20 cellular contexts compared by ENCODE assay signal in the genomic region with DNA sequence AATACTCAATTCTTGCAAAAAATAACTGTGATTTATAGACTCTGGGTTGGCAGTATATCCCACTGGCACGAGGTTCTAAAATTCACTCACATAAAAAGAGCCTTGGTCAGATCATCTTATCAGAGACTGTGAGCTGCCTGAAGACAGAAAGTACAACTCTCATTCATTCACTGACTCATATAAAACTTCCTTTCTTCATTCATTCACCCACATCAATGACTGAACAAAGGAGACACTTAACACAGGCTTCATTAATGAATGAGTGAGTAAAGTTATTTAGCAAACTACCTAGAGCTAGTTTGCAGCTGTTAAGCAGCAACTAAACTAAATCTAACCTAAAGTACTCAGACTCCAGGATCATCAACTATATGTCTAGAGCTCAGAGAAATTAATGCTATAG.
"Had no signal": no experiment of that assay in that cellular context is flagged by ENCODE, and none has a peak within 500 bp of the region (broad histone marks: within the 10 kb centered on the region; RNA-seq: fewer than 3 reads in every experiment).

No MANE protein-coding gene starts in this region.

- H3K27me3 ChIP-seq: heart left ventricle, right lobe of liver, spleen had no signal

- H3K4me3 Mint-ChIP-seq: endodermal cell; naive thymus-derived CD4-positive, alpha-beta T cell; nephron progenitor cell; stimulated activated memory B cell treated with anti-CD40 and anti-IgM and Interleukin-4, amounts not matched to agents 10 μg/mL and 1 μg/mL and 100 μg/mL, for 72 hours had no signal

- H3K27me3 Mint-ChIP-seq: naive thymus-derived CD4-positive, alpha-beta T cell; stimulated activated memory B cell treated with anti-CD40 and anti-IgM and Interleukin-4, amounts not matched to agents 10 μg/mL and 1 μg/mL and 100 μg/mL, for 72 hours had no signal

- FAIRE-seq: endothelial cell of umbilical vein, frontal cortex had no signal

- H3K27ac Mint-ChIP-seq: endodermal cell; naive thymus-derived CD4-positive, alpha-beta T cell; stimulated activated memory B cell treated with anti-CD40 and anti-IgM and Interleukin-4, amounts not matched to agents 10 μg/mL and 1 μg/mL and 100 μg/mL, for 72 hours had no signal

- H3K27ac ChIP-seq: coronary artery, heart left ventricle, parathyroid adenoma, prostate gland, right lobe of liver, spleen had no signal

- H3K4me1 ChIP-seq: parathyroid adenoma, prostate gland, right lobe of liver had no signal

- ATAC-seq: heart left ventricle; naive thymus-derived CD4-positive, alpha-beta T cell; right lobe of liver; stimulated activated memory B cell treated with anti-CD40 and anti-IgM and Interleukin-4, amounts not matched to agents 10 μg/mL and 1 μg/mL and 100 μg/mL, for 72 hours had no signal

- H3K9ac ChIP-seq: parathyroid adenoma had no signal

- H3K9me3 ChIP-seq: heart left ventricle, prostate gland, right lobe of liver had no signal

- H2AFZ ChIP-seq: parathyroid adenoma had no signal

- H3K36me3 ChIP-seq: heart left ventricle, prostate gland, right lobe of liver had no signal

- H3K4me3 ChIP-seq: coronary artery, heart left ventricle, prostate gland, right lobe of liver, spleen had no signal

- DNase-seq: effector CD4-positive, alpha-beta T cell; endodermal cell; erythroblast; heart left ventricle; hippocampal formation; naive thymus-derived CD4-positive, alpha-beta T cell; nephron progenitor cell; retina; right lobe of liver; spleen; stimulated activated CD4-positive, alpha-beta T cell treated with anti-CD3 and anti-CD28 coated beads, Interleukin-15, amount 100 ng/mL, for 24 hours; stimulated activated CD4-positive, alpha-beta T cell treated with anti-CD3 and anti-CD28 coated beads, Interleukin-1b, Interleukin-23, amount 100 ng/mL, for 48 hours; stimulated activated CD4-positive, alpha-beta T cell treated with anti-CD3 and anti-CD28 coated beads, Interleukin-4, amount 100 ng/mL, for 24 hours; trophoblast cell had no signal

- H3K4me1 Mint-ChIP-seq: naive thymus-derived CD4-positive, alpha-beta T cell had no signal
